ENCODE assay signal across 21 cellular contexts in genomic region chr11:106644824-106645223, GRCh38.
DNase-seq lines count a peak whose midpoint lies in the region; TF ChIP-seq lines count a peak whose summit lies in the region.
"Had no signal": no experiment of that assay in that cellular context is flagged by ENCODE, and none has a peak within 500 bp of the region (broad histone marks: within the 10 kb centered on the region; RNA-seq: fewer than 3 reads in every experiment).

No MANE protein-coding gene starts in this region.

- H3K9me3 ChIP-seq in endodermal cell (ENCODE audit: control insufficient read depth, low read length): peaks cover 8% of the 10 kb centered on the region
- H3K9me3 ChIP-seq: gastrocnemius medialis, SJSA1 had no signal

- H3K9me3 Mint-ChIP-seq in endodermal cell: peaks cover 2% of the 10 kb centered on the region

- no peak overlapping the region for H3K9ac ChIP-seq in endodermal cell (ENCODE audit: extremely low read depth, low read length, poor library complexity, severe bottlenecking)

- no peaks in the 10 kb centered on the region for H3K27me3 Mint-ChIP-seq in endodermal cell (ENCODE audit: insufficient read depth)
- H3K27me3 Mint-ChIP-seq: activated CD4-positive, alpha-beta memory T cell treated with anti-CD3 and anti-CD28 coated beads for 36 hours had no signal

- in situ Hi-C loops in ACHN (cut with HindIII; ENCODE audit: low pct_ligation_motif_present, low pct_unique_long_range_greater_than_20kb, low sequenced_read_pairs): no loop called here

- H3K4me3 ChIP-seq in fibroblast of villous mesenchyme (ENCODE audit: low read depth, low read length) (no peak overlapping the region), endodermal cell (ENCODE audit: low read length) (no peak overlapping the region)
- H3K4me3 ChIP-seq: gastrocnemius medialis, PC-9, SJSA1, uterus had no signal

- peaks cover 8% of the 10 kb centered on the region for H3K4me1 Mint-ChIP-seq in endodermal cell

- H3K36me3 Mint-ChIP-seq in endodermal cell (ENCODE audit: low read depth): no peaks in the 10 kb centered on the region
- H3K36me3 Mint-ChIP-seq: activated CD4-positive, alpha-beta memory T cell treated with anti-CD3 and anti-CD28 coated beads for 36 hours had no signal

- no peak overlapping the region for H3K4me3 Mint-ChIP-seq in endodermal cell
- H3K4me3 Mint-ChIP-seq: activated CD4-positive, alpha-beta memory T cell treated with anti-CD3 and anti-CD28 coated beads for 36 hours; WTC11 had no signal

- 95% methylated on average over 1 of the region's 1 CpG; no CpG with 5 or more reads in 1 of the 2 experiments for WGBS in endodermal cell (ENCODE audit: insufficient coverage in 1 of 2, insufficient read length in 1 of 2), 2 experiments

- TF ChIP-seq CTCF in fibroblast of villous mesenchyme (IDR thresholded peaks at IDR 0.05; ENCODE audit: insufficient read depth, low read depth, low read length) (no peak), endodermal cell (conservative IDR thresholded peaks at IDR 0.05) (no peak)

- H3K27me3 ChIP-seq in endodermal cell (ENCODE audit: control insufficient read depth, insufficient read depth, low read length, poor library complexity, severe bottlenecking): no peaks in the 10 kb centered on the region
- H3K27me3 ChIP-seq: gastrocnemius medialis, SJSA1, uterus had no signal

- H3K36me3 ChIP-seq in endodermal cell (ENCODE audit: control insufficient read depth, insufficient read depth, low read length): no peaks in the 10 kb centered on the region
- H3K36me3 ChIP-seq: gastrocnemius medialis, SJSA1, uterus had no signal

- peaks cover 4% of the 10 kb centered on the region for H3K4me1 ChIP-seq in endodermal cell (ENCODE audit: control insufficient read depth, insufficient read depth, low read length)
- H3K4me1 ChIP-seq: gastrocnemius medialis, SJSA1, uterus had no signal

- DNase-seq in ACHN: peak; percentile 19
- peak; percentile 51 for DNase-seq in HT1080 (ENCODE audit: low read depth)
- DNase-seq in astrocyte of the hippocampus (ENCODE audit: low read depth, low spot score): peak; percentile 45
- peak; percentile 71 for DNase-seq in fibroblast of villous mesenchyme (ENCODE audit: low read depth)
- DNase-seq in posterior vena cava (ENCODE audit: low spot score): no peak
- DNase-seq in NCI-H2196 treated with DMSO at 0.1 percent for 48 hours (lab: John Stamatoyannopoulos, UW; ENCODE audit: unreplicated experiment): no peak
- DNase-seq in stimulated activated naive CD4-positive, alpha-beta T cell treated with Interleukin-2 at 50 U/mL for 16 hours (lab: John Stamatoyannopoulos, UW): no peak
- no peak for DNase-seq in endodermal cell
- DNase-seq: activated CD4-positive, alpha-beta memory T cell treated with anti-CD3 and anti-CD28 coated beads for 36 hours; activated naive CD4-positive, alpha-beta T cell treated with Interleukin-2 at 50 U/mL for 16 hours; DMS 273 treated with DMSO at 0.1 percent for 48 hours; gastrocnemius medialis; Karpas-422; left colon; NCI-H526 treated with DMSO at 0.1 percent for 48 hours; PC-9; stimulated activated CD4-positive, alpha-beta T cell treated with anti-CD3 and anti-CD28 coated beads, Interleukin-4, amount 100 ng/mL, for 4 hours; uterus had no signal

- H3K27ac Mint-ChIP-seq in endodermal cell: no peak overlapping the region
- H3K27ac Mint-ChIP-seq: activated CD4-positive, alpha-beta memory T cell treated with anti-CD3 and anti-CD28 coated beads for 36 hours; WTC11 had no signal

- H3K27ac ChIP-seq in endodermal cell (ENCODE audit: low read depth, low read length): no peak overlapping the region
- H3K27ac ChIP-seq: C4-2B, gastrocnemius medialis, PC-9, SJSA1, uterus had no signal

- intact Hi-C loops in posterior vena cava (cut with DNase I): no loop called here

Comparison
In these comparisons a context has a peak if more than half of its experiments do, and no peak if none do; other contexts are left out.
1. DNase-seq: peak in ACHN (single experiment), HT1080 (single experiment), astrocyte of the hippocampus (single experiment) and fibroblast of villous mesenchyme (single experiment); none in posterior vena cava (single experiment), NCI-H2196 treated with DMSO at 0.1 percent for 48 hours (single experiment), stimulated activated naive CD4-positive, alpha-beta T cell treated with Interleukin-2 at 50 U/mL for 16 hours (single experiment) and endodermal cell (single experiment).